12 cellular contexts compared by ENCODE assay signal in genomic region chr10:69323622-69324021, GRCh38. TPM values are rescaled to one million over a fixed set of nuclear protein-coding genes. Genes with fewer than 3 reads are reported as not detected.
DNase-seq lines count a peak whose midpoint lies in the region; ATAC-seq and TF ChIP-seq lines count a peak whose summit lies in the region.
"Had no signal": no experiment of that assay in that cellular context is flagged by ENCODE, and none has a peak within 500 bp of the region (broad histone marks: within the 10 kb centered on the region; RNA-seq: fewer than 3 reads in every experiment).

No MANE protein-coding gene starts in this region.

- H3K27ac ChIP-seq in epithelial cell of prostate (peak overlapping the region; percentile 8), sigmoid colon (peak overlapping the region in 3 of 4 donors; percentile 32 to 52 (median 33))

- CTCF ChIA-PET in activated naive CD4-positive, alpha-beta T cell treated with anti-CD3 and anti-CD28 coated beads for 36 hours (lab: Charles Lee) = interaction anchor here (0.6 to 1.3 kb wide), 5 partner anchors 21 to 382 kb away, joined by 3 to 6 read pairs (median 3); no protein-coding TSS in a partner anchor

- H3K4me1 Mint-ChIP-seq in activated naive CD4-positive, alpha-beta T cell treated with anti-CD3 and anti-CD28 coated beads for 36 hours (ENCODE audit: low read depth) = peaks cover 71% of the 10 kb centered on the region

- TF ChIP-seq CTCF in Loucy (conservative IDR thresholded peaks at IDR 0.05; ENCODE audit: low read length) (no peak), sigmoid colon (IDR thresholded peaks at IDR 0.05) (no peak)

- H3K4me1 ChIP-seq in Loucy (ENCODE audit: insufficient read depth, low read length, poor library complexity, severe bottlenecking) = peaks cover 57% of the 10 kb centered on the region
- peaks cover 0 to 78% (median 69%) of the 10 kb centered on the region in 4 donors for H3K4me1 ChIP-seq in sigmoid colon

- H3K27me3 ChIP-seq in Loucy (ENCODE audit: insufficient read depth, low read length, poor library complexity, severe bottlenecking) (no peaks in the 10 kb centered on the region), sigmoid colon (no peaks in the 10 kb centered on the region)

- TF ChIP-seq EP300 in sigmoid colon (IDR thresholded peaks at IDR 0.05) = no peak

- no peak for ATAC-seq in activated naive CD4-positive, alpha-beta T cell treated with anti-CD3 and anti-CD28 coated beads, Interleukin-2, amount 50 U/mL, for 72 hours

- no peak overlapping the region for H3K4me3 Mint-ChIP-seq in activated naive CD4-positive, alpha-beta T cell treated with anti-CD3 and anti-CD28 coated beads for 36 hours

- DNase-seq in activated naive CD4-positive, alpha-beta T cell treated with anti-CD3 and anti-CD28 coated beads for 36 hours = no peak
- DNase-seq in activated naive CD4-positive, alpha-beta T cell treated with anti-CD3 and anti-CD28 coated beads, Interleukin-2, amount 50 U/mL, for 72 hours (ENCODE audit: low spot score in 2 of 2) = no peak
- no peak for DNase-seq in epithelial cell of prostate (ENCODE audit: low read depth, low spot score)
- DNase-seq in sigmoid colon = no peak
- no peak for DNase-seq in activated CD8-positive, alpha-beta memory T cell treated with anti-CD3 and anti-CD28 coated beads, Interleukin-2, amount 50 U/mL, for 48 hours
- no peak for DNase-seq in effector CD4-positive, alpha-beta T cell
- no peak for DNase-seq in dedifferentiated amniotic fluid mesenchymal stem cell (ENCODE audit: extremely low spot score)
- DNase-seq: activated CD4-positive, CD25-positive, alpha-beta regulatory T cell treated with anti-CD3 and anti-CD28 coated beads, Interleukin-2, amount 50 U/mL, for 72 hours; cerebellar nuclear complex; NCI-H1436; SIG-M5 had no signal

- H2AFZ ChIP-seq in Loucy (ENCODE audit: low read length) = no peak overlapping the region

- peaks cover 19% of the 10 kb centered on the region for H3K36me3 Mint-ChIP-seq in activated naive CD4-positive, alpha-beta T cell treated with anti-CD3 and anti-CD28 coated beads for 36 hours (ENCODE audit: low read depth)
- peaks cover 20 to 22% of the 10 kb centered on the region in 2 donors for H3K36me3 Mint-ChIP-seq in activated naive CD4-positive, alpha-beta T cell treated with anti-CD3 and anti-CD28 coated beads, Interleukin-2, amount 50 U/mL, for 72 hours

- peaks cover 99% of the 10 kb centered on the region for H3K79me2 ChIP-seq in Loucy (ENCODE audit: insufficient read depth, low read length)

- peak overlapping the region; percentile 70 for H3K27ac Mint-ChIP-seq in activated naive CD4-positive, alpha-beta T cell treated with anti-CD3 and anti-CD28 coated beads for 36 hours
- H3K27ac Mint-ChIP-seq in activated naive CD4-positive, alpha-beta T cell treated with anti-CD3 and anti-CD28 coated beads, Interleukin-2, amount 50 U/mL, for 72 hours = peak overlapping the region in 1 of 2 donors; percentile 29

- no peaks in the 10 kb centered on the region for H3K36me3 ChIP-seq in Loucy (ENCODE audit: insufficient read depth, low read length)
- no peaks in the 10 kb centered on the region for H3K36me3 ChIP-seq in sigmoid colon

- peak overlapping the region; percentile 8 for H3K9ac ChIP-seq in Loucy (ENCODE audit: low read depth, low read length, poor library complexity, severe bottlenecking)

- peak overlapping the region; percentile 17 for H3K4me3 ChIP-seq in Loucy (ENCODE audit: low read length, poor library complexity, severe bottlenecking)
- no peak overlapping the region for H3K4me3 ChIP-seq in sigmoid colon

- H3K9me3 ChIP-seq in Loucy (ENCODE audit: insufficient read depth, low read depth, low read length) = no peaks in the 10 kb centered on the region
- H3K9me3 ChIP-seq in sigmoid colon = no peaks in the 10 kb centered on the region

- intact Hi-C loops in activated naive CD4-positive, alpha-beta T cell treated with anti-CD3 and anti-CD28 coated beads for 36 hours (cut with micrococcal nuclease) = no loop called here
- intact Hi-C loops in sigmoid colon (cut with DNase I) = loop anchor here (10.0 kb wide), 1 partner anchor 181 kb away; no protein-coding TSS in a partner anchor

- H3K9me3 Mint-ChIP-seq in activated naive CD4-positive, alpha-beta T cell treated with anti-CD3 and anti-CD28 coated beads for 36 hours = no peaks in the 10 kb centered on the region
- no peaks in the 10 kb centered on the region for H3K9me3 Mint-ChIP-seq in activated naive CD4-positive, alpha-beta T cell treated with anti-CD3 and anti-CD28 coated beads, Interleukin-2, amount 50 U/mL, for 72 hours

- 90 to 95% methylated on average over 2 of the region's 2 CpGs for WGBS in sigmoid colon, 2 donors

- H4K20me1 ChIP-seq in Loucy (ENCODE audit: insufficient read depth, low read length, poor library complexity, severe bottlenecking) = peaks cover 61% of the 10 kb centered on the region

- H3K27me3 Mint-ChIP-seq in activated naive CD4-positive, alpha-beta T cell treated with anti-CD3 and anti-CD28 coated beads for 36 hours (ENCODE audit: low read depth) = no peaks in the 10 kb centered on the region

- H3K4me2 ChIP-seq in Loucy (ENCODE audit: low read depth, low read length, poor library complexity, severe bottlenecking) = peak overlapping the region; percentile 54

- no peak for TF ChIP-seq POLR2A in sigmoid colon (IDR thresholded peaks at IDR 0.05)

- H3K9me2 ChIP-seq in Loucy (replicated peaks; ENCODE audit: low read depth, low read length) = no peaks in the 10 kb centered on the region

- no peaks in the 10 kb centered on the region for H3F3A ChIP-seq in Loucy (ENCODE audit: low read depth)

RNA-seq across cellular contexts. Expression of gene HK1, which starts 45.3 kb away (rescaled TPM):
- total RNA-seq in activated naive CD4-positive, alpha-beta T cell treated with anti-CD3 and anti-CD28 coated beads for 36 hours = 100 to 1,000 TPM; 172 to 179 TPM
- 100 to 1,000 TPM; 157 to 235 TPM for total RNA-seq in activated naive CD4-positive, alpha-beta T cell treated with anti-CD3 and anti-CD28 coated beads, Interleukin-2, amount 50 U/mL, for 72 hours
- total RNA-seq in sigmoid colon = 10 to 100 TPM; 60.7 to 74.9 (median 69.1) TPM
- polyA plus RNA-seq in sigmoid colon = 10 to 100 TPM; 23.4 to 65.8 (median 34.4) TPM
